Comparison of ENCODE assay signal across 20 cellular contexts in the genomic region with DNA sequence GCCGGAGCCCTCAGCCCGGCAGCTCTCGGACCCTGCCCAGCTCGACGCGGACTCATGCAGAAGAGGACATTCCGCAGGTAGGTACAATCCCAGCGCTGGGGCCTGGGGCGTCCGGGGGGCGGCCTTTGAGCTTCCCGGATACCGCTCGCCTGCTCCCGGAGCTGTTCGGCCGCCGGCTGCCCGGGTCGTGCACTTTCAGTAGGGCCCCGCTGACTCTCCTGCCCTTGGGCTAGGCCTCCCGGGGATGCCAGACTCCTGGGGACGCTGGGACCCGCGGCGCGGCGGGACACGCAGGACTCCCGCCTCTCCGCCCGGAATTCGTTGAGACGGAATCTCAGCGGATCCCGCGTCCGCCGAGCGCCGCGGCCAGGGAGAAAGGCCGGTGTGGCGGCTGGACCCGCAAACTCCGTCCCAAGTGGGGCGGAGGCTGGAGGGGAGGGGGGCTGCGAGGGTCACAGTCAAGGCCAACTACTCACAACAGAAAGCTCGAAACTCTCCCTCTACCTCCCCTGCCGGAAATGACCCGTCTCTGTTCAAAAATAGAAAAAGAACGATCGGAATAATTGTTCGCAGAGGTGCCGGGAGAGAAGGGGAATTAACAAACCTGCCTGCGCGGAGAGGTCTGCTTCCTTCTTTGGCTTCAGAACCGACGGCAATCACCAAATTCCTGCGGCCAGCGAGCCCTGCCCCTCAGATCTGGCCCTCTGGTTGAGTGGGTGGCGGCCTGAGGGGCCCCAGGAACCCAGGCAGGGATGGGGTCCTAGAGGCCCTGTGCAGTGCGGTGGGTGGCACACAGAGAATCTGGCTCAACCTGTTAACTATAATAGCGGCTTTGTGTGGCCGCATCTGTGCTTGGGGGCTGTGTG. TPM values are rescaled to one million over a fixed set of nuclear protein-coding genes. Genes with fewer than 3 reads are reported as not detected.
DNase-seq lines count a peak whose midpoint lies in the region; ATAC-seq and TF ChIP-seq lines count a peak whose summit lies in the region.
"Had no signal": no experiment of that assay in that cellular context is flagged by ENCODE, and none has a peak within 500 bp of the region (broad histone marks: within the 10 kb centered on the region; RNA-seq: fewer than 3 reads in every experiment).

No MANE protein-coding gene starts in this region.

- H3K9me3 ChIP-seq in CD8-positive, alpha-beta T cell (ENCODE audit: low read length) = no peaks in the 10 kb centered on the region
- H3K9me3 ChIP-seq: gastrocnemius medialis, testis had no signal

- H3K27me3 Mint-ChIP-seq in CD8-positive, alpha-beta T cell (ENCODE audit: low read depth) = peaks cover 85% of the 10 kb centered on the region
- peaks cover 100% of the 10 kb centered on the region for H3K27me3 Mint-ChIP-seq in WTC11 (ENCODE audit: low read depth)
- peaks cover 77 to 94% (median 90%) of the 10 kb centered on the region in 3 donors for H3K27me3 Mint-ChIP-seq in naive B cell

- no peak overlapping the region for H3K4me3 ChIP-seq in CD8-positive, alpha-beta T cell (ENCODE audit: low read depth, low read length)
- H3K4me3 ChIP-seq: gastrocnemius medialis, testis had no signal

- ATAC-seq in CD8-positive, alpha-beta T cell = no peak
- ATAC-seq in WTC11 = peak; percentile 2; the same call in 1 of the 2 replicates
- no peak for ATAC-seq in naive B cell (ENCODE audit: low read depth in 2 of 2)
- no peak for ATAC-seq in GM18858 (IDR thresholded peaks at IDR 0.05; ENCODE audit: unreplicated experiment)
- ATAC-seq: gastrocnemius medialis, sciatic nerve had no signal

- POLR2A ChIA-PET in CD8-positive, alpha-beta T cell (lab: Charles Lee) = interaction anchor here (2.8 kb wide), 1 partner anchor 45 kb away, joined by 17 read pairs; no protein-coding TSS in a partner anchor
- POLR2A ChIA-PET in WTC11 (lab: Charles Lee) = interaction anchor here (0.6 to 2.9 kb wide), 3 partner anchors 45 to 787 kb away, joined by 3 to 18 read pairs (median 3); no protein-coding TSS in a partner anchor

- peak overlapping the region; percentile 42 for H3K4me3 Mint-ChIP-seq in CD8-positive, alpha-beta T cell
- H3K4me3 Mint-ChIP-seq in WTC11 (peak overlapping the region; percentile 58), naive B cell (peak overlapping the region in 7 of 8 donors; percentile 22 to 73 (median 44))

- H3K36me3 Mint-ChIP-seq in CD8-positive, alpha-beta T cell = no peaks in the 10 kb centered on the region
- no peaks in the 10 kb centered on the region for H3K36me3 Mint-ChIP-seq in WTC11
- peaks cover 5% of the 10 kb centered on the region in 2 donors for H3K36me3 Mint-ChIP-seq in naive B cell

- H3K9me3 Mint-ChIP-seq in CD8-positive, alpha-beta T cell = no peaks in the 10 kb centered on the region
- H3K9me3 Mint-ChIP-seq in WTC11 (no peaks in the 10 kb centered on the region), naive B cell (peaks cover 0 to 3% (median 0%) of the 10 kb centered on the region in 7 donors)

- peaks cover 22% of the 10 kb centered on the region for H3K4me1 ChIP-seq in CD8-positive, alpha-beta T cell (ENCODE audit: insufficient read depth, low read length)
- H3K4me1 ChIP-seq: testis had no signal

- peak overlapping the region; percentile 88 for H3K27ac ChIP-seq in 22Rv1
- no peak overlapping the region for H3K27ac ChIP-seq in CD8-positive, alpha-beta T cell (ENCODE audit: low read depth, low read length)
- H3K27ac ChIP-seq: epithelial cell of prostate, gastrocnemius medialis, testis, WERI-Rb-1 had no signal

- peaks cover 32% of the 10 kb centered on the region for H3K4me1 Mint-ChIP-seq in CD8-positive, alpha-beta T cell (ENCODE audit: low read depth)
- H3K4me1 Mint-ChIP-seq in WTC11 = peaks cover 32% of the 10 kb centered on the region
- H3K4me1 Mint-ChIP-seq in naive B cell = peaks cover 34 to 38% (median 36%) of the 10 kb centered on the region in 3 donors

- peaks cover 67% of the 10 kb centered on the region for H3K27me3 ChIP-seq in CD8-positive, alpha-beta T cell (ENCODE audit: insufficient read depth, low read length)
- H3K27me3 ChIP-seq: testis had no signal

- H3K27ac Mint-ChIP-seq in CD8-positive, alpha-beta T cell = no peak overlapping the region
- no peak overlapping the region for H3K27ac Mint-ChIP-seq in WTC11
- H3K27ac Mint-ChIP-seq in naive B cell = peak overlapping the region in 3 of 6 donors; percentile 9 to 27 (median 20)

- no peak for DNase-seq in CD8-positive, alpha-beta T cell
- DNase-seq in WTC11 (ENCODE audit: low spot score) (no peak), naive B cell (no peak), pons (ENCODE audit: low spot score) (no peak), NCI-H2081 (lab: John Stamatoyannopoulos, UW) (no peak), NCI-H526 treated with DMSO at 0.1 percent for 48 hours (lab: John Stamatoyannopoulos, UW) (no peak)
- DNase-seq: activated effector memory CD4-positive, alpha-beta T cell treated with anti-CD3 and anti-CD28 coated beads, Interleukin-2, amount 50 U/mL, for 16 hours; AML-193; DMS 273 treated with DMSO at 0.1 percent for 48 hours; gastrocnemius medialis; KG1; NCI-H1105; stimulated activated CD4-positive, alpha-beta T cell treated with anti-CD3 and anti-CD28 coated beads, Interleukin-4, amount 100 ng/mL, for 1 hour; testis; WERI-Rb-1 had no signal

- H3K36me3 ChIP-seq in CD8-positive, alpha-beta T cell (ENCODE audit: insufficient read depth, low read length) = no peaks in the 10 kb centered on the region
- H3K36me3 ChIP-seq: gastrocnemius medialis, WERI-Rb-1 had no signal

- CTCF ChIA-PET in CD8-positive, alpha-beta T cell (lab: Charles Lee) = interaction anchor here (2.3 to 14.0 kb wide), 9 partner anchors 9 to 99 kb away, joined by 12 to 479 read pairs (median 25); a partner anchor contains a TSS
- CTCF ChIA-PET in WTC11 (lab: Charles Lee) = interaction anchor here (0.7 to 11.8 kb wide), 24 partner anchors 8 to 401 kb away, joined by 3 to 509 read pairs (median 14); a partner anchor contains a TSS

- intact Hi-C loops in CD8-positive, alpha-beta T cell (cut with DNase I, micrococcal nuclease) = no loop called here

- TF ChIP-seq CTCF in 22Rv1 (IDR thresholded peaks at IDR 0.05) (no peak), WTC11 (IDR thresholded peaks at IDR 0.05) (no peak)
- no peak for TF ChIP-seq CTCF in CD8-positive, alpha-beta T cell (IDR thresholded peaks at IDR 0.05)

TF ChIP-seq in WTC11, 78 proteins besides CTCF, POLR2A, EP300 and RAD21 (continues in another document):
- TF ChIP-seq, protein P1, sequence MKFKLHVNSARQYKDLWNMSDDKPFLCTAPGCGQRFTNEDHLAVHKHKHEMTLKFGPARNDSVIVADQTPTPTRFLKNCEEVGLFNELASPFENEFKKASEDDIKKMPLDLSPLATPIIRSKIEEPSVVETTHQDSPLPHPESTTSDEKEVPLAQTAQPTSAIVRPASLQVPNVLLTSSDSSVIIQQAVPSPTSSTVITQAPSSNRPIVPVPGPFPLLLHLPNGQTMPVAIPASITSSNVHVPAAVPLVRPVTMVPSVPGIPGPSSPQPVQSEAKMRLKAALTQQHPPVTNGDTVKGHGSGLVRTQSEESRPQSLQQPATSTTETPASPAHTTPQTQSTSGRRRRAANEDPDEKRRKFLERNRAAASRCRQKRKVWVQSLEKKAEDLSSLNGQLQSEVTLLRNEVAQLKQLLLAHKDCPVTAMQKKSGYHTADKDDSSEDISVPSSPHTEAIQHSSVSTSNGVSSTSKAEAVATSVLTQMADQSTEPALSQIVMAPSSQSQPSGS (CRISPR knock-in tag; IDR thresholded peaks at IDR 0.05; ENCODE audit: borderline replicate concordance, low read depth) = no peak
- no peak for TF ChIP-seq ZNF138 (CRISPR knock-in tag; conservative IDR thresholded peaks at IDR 0.05)
- TF ChIP-seq MXD4 (CRISPR knock-in tag; IDR thresholded peaks at IDR 0.05; ENCODE audit: borderline replicate concordance) = no peak
- no peak for TF ChIP-seq FOXP1 (CRISPR knock-in tag; IDR thresholded peaks at IDR 0.05; ENCODE audit: borderline replicate concordance)
- TF ChIP-seq, protein P2, sequence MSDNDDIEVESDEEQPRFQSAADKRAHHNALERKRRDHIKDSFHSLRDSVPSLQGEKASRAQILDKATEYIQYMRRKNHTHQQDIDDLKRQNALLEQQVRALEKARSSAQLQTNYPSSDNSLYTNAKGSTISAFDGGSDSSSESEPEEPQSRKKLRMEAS (CRISPR knock-in tag; IDR thresholded peaks at IDR 0.05) = no peak
- TF ChIP-seq ZNF263 (CRISPR knock-in tag; IDR thresholded peaks at IDR 0.05; ENCODE audit: low read depth) = no peak
- TF ChIP-seq CREM (CRISPR knock-in tag; IDR thresholded peaks at IDR 0.05) = no peak
- TF ChIP-seq, protein P3, sequence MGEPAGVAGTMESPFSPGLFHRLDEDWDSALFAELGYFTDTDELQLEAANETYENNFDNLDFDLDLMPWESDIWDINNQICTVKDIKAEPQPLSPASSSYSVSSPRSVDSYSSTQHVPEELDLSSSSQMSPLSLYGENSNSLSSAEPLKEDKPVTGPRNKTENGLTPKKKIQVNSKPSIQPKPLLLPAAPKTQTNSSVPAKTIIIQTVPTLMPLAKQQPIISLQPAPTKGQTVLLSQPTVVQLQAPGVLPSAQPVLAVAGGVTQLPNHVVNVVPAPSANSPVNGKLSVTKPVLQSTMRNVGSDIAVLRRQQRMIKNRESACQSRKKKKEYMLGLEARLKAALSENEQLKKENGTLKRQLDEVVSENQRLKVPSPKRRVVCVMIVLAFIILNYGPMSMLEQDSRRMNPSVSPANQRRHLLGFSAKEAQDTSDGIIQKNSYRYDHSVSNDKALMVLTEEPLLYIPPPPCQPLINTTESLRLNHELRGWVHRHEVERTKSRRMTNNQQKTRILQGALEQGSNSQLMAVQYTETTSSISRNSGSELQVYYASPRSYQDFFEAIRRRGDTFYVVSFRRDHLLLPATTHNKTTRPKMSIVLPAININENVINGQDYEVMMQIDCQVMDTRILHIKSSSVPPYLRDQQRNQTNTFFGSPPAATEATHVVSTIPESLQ (CRISPR knock-in tag; IDR thresholded peaks at IDR 0.05) = no peak
- no peak for TF ChIP-seq JAZF1 (CRISPR knock-in tag; IDR thresholded peaks at IDR 0.05)
- no peak for TF ChIP-seq NR2C2 (CRISPR knock-in tag; IDR thresholded peaks at IDR 0.05)
- TF ChIP-seq SMAD4 (CRISPR knock-in tag; IDR thresholded peaks at IDR 0.05) = no peak
- no peak for TF ChIP-seq MYBL2 (CRISPR knock-in tag; IDR thresholded peaks at IDR 0.05)
- no peak for TF ChIP-seq GABPB1 (CRISPR knock-in tag; IDR thresholded peaks at IDR 0.05)

RNA-seq across cellular contexts. Expression of a gene that starts 9.2 kb away (rescaled TPM):
- total RNA-seq in CD8-positive, alpha-beta T cell = not detected
- total RNA-seq in WTC11 (2021) = 2.1 to 4.6 TPM (median 2.3 TPM) in 3 replicates
- not detected for polyA plus RNA-seq in naive B cell (ENCODE audit: low read depth in 6 of 6)
- total RNA-seq: aorta, gastrocnemius medialis, sciatic nerve had no signal
